In genomic region chr7:69947998-69948397, GRCh38 we compare ENCODE assay signal across 26 cellular contexts.
"Had no signal": no experiment of that assay in that cellular context is flagged by ENCODE, and none has a peak within 500 bp of the region (broad histone marks: within the 10 kb centered on the region; RNA-seq: fewer than 3 reads in every experiment).

No MANE protein-coding gene starts in this region.

- H3K4me3 Mint-ChIP-seq: naive thymus-derived CD4-positive, alpha-beta T cell; nephron; neural progenitor cell; stimulated activated naive B cell treated with anti-CD40 and anti-IgM and Interleukin-4, amounts not matched to agents 10 μg/mL and 1 μg/mL and 100 μg/mL, for 72 hours; stimulated activated naive CD8-positive, alpha-beta T cell treated with anti-CD3 and anti-CD28 coated beads, Interleukin-15, Interleukin-2, amounts not matched to agents 100 ng/mL and 50 ng/mL, for 24 hours had no signal

- H3K9me3 ChIP-seq: esophagus muscularis mucosa, gastroesophageal sphincter, heart left ventricle, right lobe of liver, thoracic aorta, transverse colon, vagina had no signal

- H3K79me2 ChIP-seq: hepatocyte, parathyroid adenoma had no signal

- H2AFZ ChIP-seq: hepatocyte, neural progenitor cell, parathyroid adenoma had no signal

- DNase-seq: dermis blood vessel endothelial cell; effector memory CD4-positive, alpha-beta T cell; foreskin keratinocyte; heart left ventricle; kidney; mesenchymal stem cell; midbrain; naive thymus-derived CD4-positive, alpha-beta T cell; right lobe of liver; small intestine; stimulated activated CD4-positive, alpha-beta T cell treated with anti-CD3 and anti-CD28 coated beads, Interleukin-15, amount 100 ng/mL, for 24 hours; stimulated activated CD4-positive, alpha-beta T cell treated with anti-CD3 and anti-CD28 coated beads, Interleukin-2, amount 100 ng/mL, for 48 hours; stimulated activated naive B cell treated with anti-CD40 and anti-IgM and Interleukin-4, amounts not matched to agents 10 μg/mL and 1 μg/mL and 100 μg/mL, for 72 hours; transverse colon had no signal

- H3K27me3 ChIP-seq: esophagus muscularis mucosa, foreskin keratinocyte, gastroesophageal sphincter, heart left ventricle, hepatocyte, neural progenitor cell, right lobe of liver, transverse colon, vagina had no signal

- FAIRE-seq: endothelial cell of umbilical vein, kidney, small intestine had no signal

- ATAC-seq: foreskin keratinocyte; gastroesophageal sphincter; heart left ventricle; left lobe of liver; naive thymus-derived CD4-positive, alpha-beta T cell; right lobe of liver; stimulated activated naive B cell treated with anti-CD40 and anti-IgM and Interleukin-4, amounts not matched to agents 10 μg/mL and 1 μg/mL and 100 μg/mL, for 72 hours had no signal

- H3K4me1 ChIP-seq: parathyroid adenoma, right lobe of liver, transverse colon, vagina had no signal

- H3K27ac ChIP-seq: esophagus muscularis mucosa, foreskin keratinocyte, gastroesophageal sphincter, heart left ventricle, hepatocyte, neural progenitor cell, parathyroid adenoma, right lobe of liver, thoracic aorta, transverse colon, vagina had no signal

- H3K4me3 ChIP-seq: esophagus muscularis mucosa, gastroesophageal sphincter, heart left ventricle, hepatocyte, neural progenitor cell, right lobe of liver, thoracic aorta, transverse colon, vagina had no signal

- H3K9ac ChIP-seq: neural progenitor cell, parathyroid adenoma had no signal

- H3K27ac Mint-ChIP-seq: naive thymus-derived CD4-positive, alpha-beta T cell; nephron; neural progenitor cell; progenitor cell of endocrine pancreas; stimulated activated naive B cell treated with anti-CD40 and anti-IgM and Interleukin-4, amounts not matched to agents 10 μg/mL and 1 μg/mL and 100 μg/mL, for 72 hours; stimulated activated naive CD8-positive, alpha-beta T cell treated with anti-CD3 and anti-CD28 coated beads, Interleukin-15, Interleukin-2, amounts not matched to agents 100 ng/mL and 50 ng/mL, for 24 hours had no signal

- H3K27me3 Mint-ChIP-seq: naive thymus-derived CD4-positive, alpha-beta T cell; progenitor cell of endocrine pancreas; stimulated activated naive B cell treated with anti-CD40 and anti-IgM and Interleukin-4, amounts not matched to agents 10 μg/mL and 1 μg/mL and 100 μg/mL, for 72 hours; stimulated activated naive CD8-positive, alpha-beta T cell treated with anti-CD3 and anti-CD28 coated beads, Interleukin-15, Interleukin-2, amounts not matched to agents 100 ng/mL and 50 ng/mL, for 24 hours had no signal

- H3K36me3 ChIP-seq: esophagus muscularis mucosa, gastroesophageal sphincter, heart left ventricle, neural progenitor cell, right lobe of liver, thoracic aorta, transverse colon, vagina had no signal

- H3K36me3 Mint-ChIP-seq: naive thymus-derived CD4-positive, alpha-beta T cell; neural progenitor cell; stimulated activated naive B cell treated with anti-CD40 and anti-IgM and Interleukin-4, amounts not matched to agents 10 μg/mL and 1 μg/mL and 100 μg/mL, for 72 hours had no signal

- H3K4me2 ChIP-seq: hepatocyte, neural progenitor cell had no signal

- H3K9me3 Mint-ChIP-seq: naive thymus-derived CD4-positive, alpha-beta T cell; nephron; neural progenitor cell; stimulated activated naive B cell treated with anti-CD40 and anti-IgM and Interleukin-4, amounts not matched to agents 10 μg/mL and 1 μg/mL and 100 μg/mL, for 72 hours; stimulated activated naive CD8-positive, alpha-beta T cell treated with anti-CD3 and anti-CD28 coated beads, Interleukin-15, Interleukin-2, amounts not matched to agents 100 ng/mL and 50 ng/mL, for 24 hours had no signal
